In the genomic region with DNA sequence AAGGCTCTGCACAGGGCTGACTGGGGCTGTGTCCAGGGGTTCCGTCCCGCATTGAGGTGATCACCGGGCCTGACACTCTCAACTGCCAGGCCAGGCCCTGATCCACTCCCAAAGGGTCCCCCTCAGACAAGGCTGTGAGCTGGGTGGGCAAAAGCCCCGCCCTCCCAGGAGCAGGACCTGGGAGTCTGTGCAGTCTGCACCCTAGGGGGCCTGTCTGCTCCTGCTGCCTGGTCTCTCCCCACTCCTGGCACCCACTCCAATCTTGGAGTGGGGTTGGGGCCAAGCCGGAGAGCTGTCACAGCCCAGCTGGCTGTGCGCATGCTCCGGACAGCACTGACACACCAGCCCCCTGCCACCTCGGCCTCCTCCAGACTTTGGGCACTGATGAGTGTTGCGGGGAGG, we compare ENCODE assay signal across 14 cellular contexts. TPM values are rescaled to one million over a fixed set of nuclear protein-coding genes. Genes with fewer than 3 reads are reported as not detected.
DNase-seq lines count a peak whose midpoint lies in the region; ATAC-seq and TF ChIP-seq lines count a peak whose summit lies in the region.
"Had no signal": no experiment of that assay in that cellular context is flagged by ENCODE, and none has a peak within 500 bp of the region (broad histone marks: within the 10 kb centered on the region; RNA-seq: fewer than 3 reads in every experiment).

No MANE protein-coding gene starts in this region.

- TF ChIP-seq EP300 in upper lobe of left lung (IDR thresholded peaks at IDR 0.05), result no peak

- no peaks in the 10 kb centered on the region for H3K36me3 ChIP-seq in lower lobe of right lung
- H3K36me3 ChIP-seq in upper lobe of left lung, result no peaks in the 10 kb centered on the region

- ATAC-seq in stimulated activated naive CD8-positive, alpha-beta T cell treated with anti-CD3 and anti-CD28 coated beads, Interleukin-15, amount 100 ng/mL, for 72 hours, result peak; percentile 46
- ATAC-seq in stimulated activated naive CD8-positive, alpha-beta T cell treated with anti-CD3 and anti-CD28 coated beads, Interleukin-15, Interleukin-2, amounts not matched to agents 100 U/mL and 50 U/mL, for 24 hours, result no peak
- ATAC-seq in lower lobe of right lung, result peak; percentile 16 to 52
- ATAC-seq in upper lobe of left lung (ENCODE audit: low FRiP score in 2 of 2), result peak; percentile 19 to 45
- no peak for ATAC-seq in HG03280 (IDR thresholded peaks at IDR 0.05; ENCODE audit: unreplicated experiment)

- H3K4me1 ChIP-seq in lower lobe of right lung, result no peaks in the 10 kb centered on the region
- H3K4me1 ChIP-seq in upper lobe of left lung, result no peaks in the 10 kb centered on the region

- H3K4me1 Mint-ChIP-seq in stimulated activated naive CD8-positive, alpha-beta T cell treated with anti-CD3 and anti-CD28 coated beads, Interleukin-15, amount 100 ng/mL, for 72 hours, result no peaks in the 10 kb centered on the region
- H3K4me1 Mint-ChIP-seq: CD4-positive, CD25-positive, alpha-beta regulatory T cell; IgD-negative memory B cell had no signal

- TF ChIP-seq POLR2A in upper lobe of left lung (IDR thresholded peaks at IDR 0.05), result no peak

- intact Hi-C loops in lower lobe of right lung (cut with DNase I), result no loop called here

- no peak for DNase-seq in stimulated activated naive CD8-positive, alpha-beta T cell treated with anti-CD3 and anti-CD28 coated beads, Interleukin-15, amount 100 ng/mL, for 72 hours
- DNase-seq in stimulated activated naive CD8-positive, alpha-beta T cell treated with anti-CD3 and anti-CD28 coated beads, Interleukin-15, Interleukin-2, amounts not matched to agents 100 U/mL and 50 U/mL, for 24 hours, result no peak
- no peak for DNase-seq in lower lobe of right lung
- DNase-seq in upper lobe of left lung, result peak in 1 of 2 donors; percentile 42
- DNase-seq in activated naive CD4-positive, alpha-beta T cell treated with Interleukin-2 at 50 U/mL for 16 hours, result no peak
- DNase-seq in DMS79 treated with DMSO at 0.1 percent for 48 hours (lab: John Stamatoyannopoulos, UW), result no peak
- DNase-seq: 8988T; ACHN; CD4-positive, CD25-positive, alpha-beta regulatory T cell; DMS53; GM23248 had no signal

- 95 to 100% methylated on average over 2 to 9 of the region's 9 CpGs for WGBS in upper lobe of left lung, 2 donors

- H3K27me3 ChIP-seq in lower lobe of right lung (ENCODE audit: low read depth) (peaks cover 4% of the 10 kb centered on the region), upper lobe of left lung (no peaks in the 10 kb centered on the region)
- H3K27me3 ChIP-seq: BLaER1 treated with 17β-estradiol and CSF1 and Interleukin-3, amounts not matched to agents 10 nM and 100 nM had no signal

- H3K27ac Mint-ChIP-seq in stimulated activated naive CD8-positive, alpha-beta T cell treated with anti-CD3 and anti-CD28 coated beads, Interleukin-15, amount 100 ng/mL, for 72 hours, result no peak overlapping the region
- H3K27ac Mint-ChIP-seq: CD4-positive, CD25-positive, alpha-beta regulatory T cell; IgD-negative memory B cell had no signal

- H3K4me3 ChIP-seq in lower lobe of right lung, result no peak overlapping the region
- no peak overlapping the region for H3K4me3 ChIP-seq in upper lobe of left lung
- H3K4me3 ChIP-seq: BLaER1 treated with 17β-estradiol and CSF1 and Interleukin-3, amounts not matched to agents 10 nM and 100 nM; GM23248 had no signal

- H3K9me3 ChIP-seq in lower lobe of right lung (no peaks in the 10 kb centered on the region), upper lobe of left lung (no peaks in the 10 kb centered on the region)

- TF ChIP-seq CTCF in lower lobe of right lung (IDR thresholded peaks at IDR 0.05) (no peak), upper lobe of left lung (IDR thresholded peaks at IDR 0.05) (no peak)

- no peaks in the 10 kb centered on the region for H3K9me3 Mint-ChIP-seq in stimulated activated naive CD8-positive, alpha-beta T cell treated with anti-CD3 and anti-CD28 coated beads, Interleukin-15, amount 100 ng/mL, for 72 hours
- H3K9me3 Mint-ChIP-seq: IgD-negative memory B cell had no signal

- no peak overlapping the region for H3K4me3 Mint-ChIP-seq in stimulated activated naive CD8-positive, alpha-beta T cell treated with anti-CD3 and anti-CD28 coated beads, Interleukin-15, amount 100 ng/mL, for 72 hours
- H3K4me3 Mint-ChIP-seq: CD4-positive, CD25-positive, alpha-beta regulatory T cell; IgD-negative memory B cell had no signal

- H3K27ac ChIP-seq in lower lobe of right lung (no peak overlapping the region), upper lobe of left lung (no peak overlapping the region)
- H3K27ac ChIP-seq: BLaER1 treated with 17β-estradiol and CSF1 and Interleukin-3, amounts not matched to agents 10 nM and 100 nM; GM23248 had no signal

- H3K27me3 Mint-ChIP-seq in stimulated activated naive CD8-positive, alpha-beta T cell treated with anti-CD3 and anti-CD28 coated beads, Interleukin-15, amount 100 ng/mL, for 72 hours, result peaks cover 20% of the 10 kb centered on the region

RNA-seq across cellular contexts. Expression of a gene that starts 9.4 kb away (rescaled TPM):
- total RNA-seq in lower lobe of right lung, result 8.0 TPM
- total RNA-seq in upper lobe of left lung, result 10 to 100 TPM in 3 of 6 donors, 1 to 10 TPM in 3; 4.6 to 26.8 (median 10.6) TPM
- total RNA-seq: CD4-positive, CD25-positive, alpha-beta regulatory T cell had no signal

RNA-seq across cellular contexts. Expression of a gene that starts 41.3 kb away (rescaled TPM):
- total RNA-seq in lower lobe of right lung (21.4 TPM), upper lobe of left lung (10 to 100 TPM; 19.5 to 76.5 (median 32.5) TPM)

Comparison
In these comparisons a context has a peak if more than half of its experiments do, and no peak if none do; other contexts are left out.
1. ATAC-seq: peak in stimulated activated naive CD8-positive, alpha-beta T cell treated with anti-CD3 and anti-CD28 coated beads, Interleukin-15, amount 100 ng/mL, for 72 hours (single experiment), lower lobe of right lung (2 of 2) and upper lobe of left lung (2 of 2); none in stimulated activated naive CD8-positive, alpha-beta T cell treated with anti-CD3 and anti-CD28 coated beads, Interleukin-15, Interleukin-2, amounts not matched to agents 100 U/mL and 50 U/mL, for 24 hours (single experiment) and HG03280 (single experiment).